9 cellular contexts compared by ENCODE assay signal in genomic region chr21:42466700-42467612, GRCh38. TPM values are rescaled to one million over a fixed set of nuclear protein-coding genes. Genes with fewer than 3 reads are reported as not detected.
A peak's percentile ranks its signal among the peaks of the same experiment; 100 is the strongest.
DNase-seq lines count a peak whose midpoint lies in the region; ATAC-seq, FAIRE-seq and TF ChIP-seq lines count a peak whose summit lies in the region.
"Had no signal": no experiment of that assay in that cellular context is flagged by ENCODE, and none has a peak within 500 bp of the region (broad histone marks: within the 10 kb centered on the region; RNA-seq: fewer than 3 reads in every experiment).

No MANE protein-coding gene starts in this region.

- no peak overlapping the region for H3K27ac Mint-ChIP-seq in activated CD4-positive, alpha-beta memory T cell treated with anti-CD3 and anti-CD28 coated beads, Interleukin-2, amount 10 ng/mL, durations not matched to agents 7 days and 5 days

- H3K9me3 ChIP-seq in keratinocyte (ENCODE audit: control insufficient read depth, low read depth, low read length): no peaks in the 10 kb centered on the region

- H3K4me1 Mint-ChIP-seq in activated CD4-positive, alpha-beta memory T cell treated with anti-CD3 and anti-CD28 coated beads, Interleukin-2, amount 10 ng/mL, durations not matched to agents 7 days and 5 days: peaks cover 42% of the 10 kb centered on the region

- no peak overlapping the region for H3K4me3 ChIP-seq in keratinocyte (ENCODE audit: control insufficient read depth in 2 of 3, extremely low read depth in 1 of 3, insufficient read depth in 2 of 3, low read depth in 1 of 3, low read length in 3 of 3)

- no peaks in the 10 kb centered on the region for H3K27me3 ChIP-seq in keratinocyte (ENCODE audit: control insufficient read depth, extremely low read depth, insufficient read depth, low read length)

- no peak overlapping the region for H3K9ac ChIP-seq in keratinocyte (ENCODE audit: control insufficient read depth, extremely low read depth, insufficient read depth, low read length)

- H3K27ac ChIP-seq in keratinocyte (ENCODE audit: control insufficient read depth, insufficient read depth, low read length): no peak overlapping the region
- H3K27ac ChIP-seq: 22Rv1 had no signal

- H3K36me3 ChIP-seq in keratinocyte (ENCODE audit: control insufficient read depth in 2 of 2, extremely low read depth in 1 of 2, insufficient read depth in 2 of 2, low read length in 2 of 2): no peaks in the 10 kb centered on the region

- no peaks in the 10 kb centered on the region for H3K9me3 Mint-ChIP-seq in activated CD4-positive, alpha-beta memory T cell treated with anti-CD3 and anti-CD28 coated beads, Interleukin-2, amount 10 ng/mL, durations not matched to agents 7 days and 5 days

- dilution Hi-C loops in keratinocyte (cut with MboI; ENCODE audit: extremely low pct_ligation_motif_present, low sequenced_read_pairs): no loop called here

- DNase-seq in DMS 273 (lab: John Stamatoyannopoulos, UW; ENCODE audit: unreplicated experiment) (peak; percentile 13), DMS 273 treated with DMSO at 0.1 percent for 48 hours (lab: John Stamatoyannopoulos, UW) (no peak), LHCN-M2 (ENCODE audit: low read depth) (peak; percentile 15), keratinocyte (ENCODE audit: low read depth, low spot score) (no peak), NCI-H446 treated with DMSO at 0.1 percent for 48 hours (lab: John Stamatoyannopoulos, UW) (no peak), NCI-H2196 (lab: John Stamatoyannopoulos, UW; ENCODE audit: unreplicated experiment) (no peak)
- DNase-seq in activated CD4-positive, alpha-beta memory T cell treated with anti-CD3 and anti-CD28 coated beads, Interleukin-2, amount 10 ng/mL, durations not matched to agents 7 days and 5 days: peak; percentile 28

- H2AFZ ChIP-seq in keratinocyte (ENCODE audit: control insufficient read depth, low read length): no peak overlapping the region

- no peaks in the 10 kb centered on the region for H3K79me2 ChIP-seq in keratinocyte (ENCODE audit: control insufficient read depth, insufficient read depth, low read length)

- no peaks in the 10 kb centered on the region for H3K36me3 Mint-ChIP-seq in activated CD4-positive, alpha-beta memory T cell treated with anti-CD3 and anti-CD28 coated beads, Interleukin-2, amount 10 ng/mL, durations not matched to agents 7 days and 5 days (ENCODE audit: low read depth)

- POLR2A ChIA-PET in activated CD4-positive, alpha-beta memory T cell treated with anti-CD3 and anti-CD28 coated beads, Interleukin-2, amount 10 ng/mL, durations not matched to agents 7 days and 5 days (lab: Charles Lee): interaction anchor here (1.5 kb wide), 1 partner anchor 61 kb away, joined by 3 read pairs; no protein-coding TSS in a partner anchor

- peak in 2 of 3 experiments; percentile 41 to 44 for TF ChIP-seq CTCF in keratinocyte (optimal IDR thresholded peaks at IDR 0.05 in 1 of 3, IDR thresholded peaks at IDR 0.05 in 1 of 3, conservative IDR thresholded peaks at IDR 0.05 in 1 of 3; ENCODE audit: extremely low read depth in 1 of 3, insufficient read depth in 2 of 3, low read length in 3 of 3)

- no peaks in the 10 kb centered on the region for H4K20me1 ChIP-seq in keratinocyte (ENCODE audit: control insufficient read depth, extremely low read depth, insufficient read depth, low read length)

- no peaks in the 10 kb centered on the region for H3K9me1 ChIP-seq in keratinocyte (ENCODE audit: control insufficient read depth, extremely low read depth, insufficient read depth, low read length)

- H3K4me1 ChIP-seq in keratinocyte (ENCODE audit: control insufficient read depth, extremely low read depth, insufficient read depth, low read length): peaks cover 9% of the 10 kb centered on the region

- H3K4me2 ChIP-seq in keratinocyte (ENCODE audit: control insufficient read depth, extremely low read depth, insufficient read depth, low read depth, low read length): no peak overlapping the region

- no peak overlapping the region for H3K4me3 Mint-ChIP-seq in activated CD4-positive, alpha-beta memory T cell treated with anti-CD3 and anti-CD28 coated beads, Interleukin-2, amount 10 ng/mL, durations not matched to agents 7 days and 5 days

- no peak for ATAC-seq in HG03439 (IDR thresholded peaks at IDR 0.05; ENCODE audit: unreplicated experiment)

- no peaks in the 10 kb centered on the region for H3K27me3 Mint-ChIP-seq in activated CD4-positive, alpha-beta memory T cell treated with anti-CD3 and anti-CD28 coated beads, Interleukin-2, amount 10 ng/mL, durations not matched to agents 7 days and 5 days

- CTCF ChIA-PET in activated CD4-positive, alpha-beta memory T cell treated with anti-CD3 and anti-CD28 coated beads, Interleukin-2, amount 10 ng/mL, durations not matched to agents 7 days and 5 days (lab: Charles Lee): interaction anchor here (0.8 to 2.3 kb wide), 9 partner anchors 10 to 157 kb away, joined by 3 to 7 read pairs (median 3); partner anchors contain the start of gene RSPH1

- FAIRE-seq in keratinocyte (lab: Jason Lieb, UNC): no peak

RNA-seq across cellular contexts. Expression of gene RSPH1, which starts 29.1 kb away (rescaled TPM):
- not detected in 2 replicates for total RNA-seq in LHCN-M2 (2014; rRNA removed)
- not detected for polyA plus RNA-seq in LHCN-M2 (2012)
- total RNA-seq in activated CD4-positive, alpha-beta memory T cell treated with anti-CD3 and anti-CD28 coated beads, Interleukin-2, amount 10 ng/mL, durations not matched to agents 7 days and 5 days: not detected
- 0.50 to 0.84 TPM (median 0.50 TPM) in 3 replicates for polyA plus RNA-seq in keratinocyte
- 1.7 TPM for polyA plus RNA-seq in keratinocyte (2011; ENCODE audit: low read depth)
- polyA plus RNA-seq in keratinocyte (2011; cell fraction: cytosol; rRNA removed): 0.86 and 1.6 TPM in 2 replicates
- polyA plus RNA-seq in keratinocyte (2011; cell fraction: nucleus; rRNA removed): 1.2 and 1.4 TPM in 2 replicates
- 0.55 and 1.1 TPM in 2 replicates for polyA plus RNA-seq in keratinocyte (2012; ENCODE audit: low replicate concordance)
- 0.13 to 0.19 TPM in 2 of 3 replicates, not detected in the other for polyA minus RNA-seq in keratinocyte
- not detected for polyA minus RNA-seq in keratinocyte (2011; cell fraction: cytosol; rRNA and poly(A)+ RNA removed)
- 0.21 TPM in 1 of 2 replicates, not detected in the other for polyA minus RNA-seq in keratinocyte (2011; cell fraction: nucleus; rRNA and poly(A)+ RNA removed)

RNA-seq across cellular contexts. Expression of gene SLC37A1, which starts 46.7 kb away (rescaled TPM):
- total RNA-seq in LHCN-M2 (2014; rRNA removed): not detected in 2 replicates
- polyA plus RNA-seq in LHCN-M2 (2012): 0.11 TPM
- 10 to 100 TPM; 12.7 to 13.3 TPM for total RNA-seq in activated CD4-positive, alpha-beta memory T cell treated with anti-CD3 and anti-CD28 coated beads, Interleukin-2, amount 10 ng/mL, durations not matched to agents 7 days and 5 days
- 2.7 to 4.2 TPM (median 4.1 TPM) in 3 replicates for polyA plus RNA-seq in keratinocyte
- 0.60 TPM for polyA plus RNA-seq in keratinocyte (2011; ENCODE audit: low read depth)
- 1.9 and 3.1 TPM in 2 replicates for polyA plus RNA-seq in keratinocyte (2011; cell fraction: cytosol; rRNA removed)
- 8.3 and 8.8 TPM in 2 replicates for polyA plus RNA-seq in keratinocyte (2011; cell fraction: nucleus; rRNA removed)
- polyA plus RNA-seq in keratinocyte (2012; ENCODE audit: low replicate concordance): 1.2 and 5.0 TPM in 2 replicates
- 3.2 to 7.4 TPM (median 5.5 TPM) in 3 replicates for polyA minus RNA-seq in keratinocyte
- 4.0 TPM for polyA minus RNA-seq in keratinocyte (2011; cell fraction: cytosol; rRNA and poly(A)+ RNA removed)
- 7.3 and 8.9 TPM in 2 replicates for polyA minus RNA-seq in keratinocyte (2011; cell fraction: nucleus; rRNA and poly(A)+ RNA removed)

Comparison
In these comparisons a context has a peak if more than half of its experiments do, and no peak if none do; other contexts are left out.
1. DNase-seq: peak in DMS 273 (single experiment), LHCN-M2 (single experiment) and activated CD4-positive, alpha-beta memory T cell treated with anti-CD3 and anti-CD28 coated beads, Interleukin-2, amount 10 ng/mL, durations not matched to agents 7 days and 5 days (single experiment); none in DMS 273 treated with DMSO at 0.1 percent for 48 hours (single experiment), keratinocyte (single experiment), NCI-H446 treated with DMSO at 0.1 percent for 48 hours (single experiment) and NCI-H2196 (single experiment).
2. RNA of gene SLC37A1, which starts 46.7 kb away (total RNA-seq): 12.7 to 13.3 TPM in activated CD4-positive, alpha-beta memory T cell treated with anti-CD3 and anti-CD28 coated beads, Interleukin-2, amount 10 ng/mL, durations not matched to agents 7 days and 5 days; not detected in LHCN-M2; every median in the first group is over 10 times any median in the second.